In genomic region chr6:72677740-72678139, GRCh38 we compare ENCODE assay signal across 38 cellular contexts.
"Had no signal": no experiment of that assay in that cellular context is flagged by ENCODE, and none has a peak within 500 bp of the region (broad histone marks: within the 10 kb centered on the region; RNA-seq: fewer than 3 reads in every experiment).

No MANE protein-coding gene starts in this region.

- H3K4me1 Mint-ChIP-seq: activated CD4-positive, alpha-beta T cell treated with anti-CD3 and anti-CD28 coated beads for 36 hours; activated CD4-positive, alpha-beta T cell treated with anti-CD3 and anti-CD28 coated beads, Interleukin-2, amount 10 ng/mL, durations not matched to agents 24 days and 14 days; activated CD8-positive, alpha-beta memory T cell treated with anti-CD3 and anti-CD28 coated beads, Interleukin-2, amount 10 ng/mL, durations not matched to agents 7 days and 5 days; activated naive CD8-positive, alpha-beta T cell treated with anti-CD3 and anti-CD28 coated beads for 36 hours; T-helper 17 cell had no signal

- ATAC-seq: activated CD4-positive, alpha-beta T cell treated with anti-CD3 and anti-CD28 coated beads for 36 hours; activated CD8-positive, alpha-beta memory T cell treated with anti-CD3 and anti-CD28 coated beads, Interleukin-2, amount 10 ng/mL, durations not matched to agents 7 days and 5 days; activated CD8-positive, alpha-beta T cell treated with anti-CD3 and anti-CD28 coated beads, Interleukin-2, amount 10 ng/mL, durations not matched to agents 7 days and 5 days; activated naive CD8-positive, alpha-beta T cell treated with anti-CD3 and anti-CD28 coated beads, Interleukin-2, amount 50 U/mL, for 24 hours; body of pancreas; esophagus mucosa; foreskin keratinocyte; gastrocnemius medialis; heart left ventricle; T-helper 17 cell had no signal

- H3K27ac ChIP-seq: adrenal gland, body of pancreas, colonic mucosa, dorsolateral prefrontal cortex, foreskin keratinocyte, gastrocnemius medialis, heart left ventricle, WERI-Rb-1 had no signal

- H3K4me3 ChIP-seq: adrenal gland, body of pancreas, colonic mucosa, dorsolateral prefrontal cortex, gastrocnemius medialis, heart left ventricle had no signal

- DNase-seq: activated CD4-positive, alpha-beta memory T cell treated with anti-CD3 and anti-CD28 coated beads for 36 hours; activated CD4-positive, alpha-beta T cell treated with anti-CD3 and anti-CD28 coated beads for 36 hours; activated CD4-positive, alpha-beta T cell treated with anti-CD3 and anti-CD28 coated beads, Interleukin-2, amount 10 ng/mL, durations not matched to agents 24 days and 14 days; activated CD4-positive, CD25-positive, alpha-beta regulatory T cell; activated CD4-positive, CD25-positive, alpha-beta regulatory T cell treated with anti-CD3 and anti-CD28 coated beads, Interleukin-2, amount 50 U/mL, for 72 hours; activated CD8-positive, alpha-beta memory T cell treated with anti-CD3 and anti-CD28 coated beads, Interleukin-2, amount 10 ng/mL, durations not matched to agents 7 days and 5 days; activated CD8-positive, alpha-beta memory T cell treated with anti-CD3 and anti-CD28 coated beads, Interleukin-2, amount 50 U/mL, for 4 hours; activated CD8-positive, alpha-beta T cell treated with anti-CD3 and anti-CD28 coated beads, Interleukin-2, amount 10 ng/mL, durations not matched to agents 7 days and 5 days; activated effector memory CD4-positive, alpha-beta T cell treated with anti-CD3 and anti-CD28 coated beads, Interleukin-2, amount 50 U/mL, for 16 hours; activated naive CD4-positive, alpha-beta T cell treated with anti-CD3 and anti-CD28 coated beads for 36 hours; activated naive CD8-positive, alpha-beta T cell treated with anti-CD3 and anti-CD28 coated beads for 36 hours; activated naive CD8-positive, alpha-beta T cell treated with anti-CD3 and anti-CD28 coated beads, Interleukin-2, amount 50 U/mL, for 24 hours; activated T-cell treated with anti-CD3 and anti-CD28 coated beads, Interleukin-2, amount 50 U/mL, for 1 hour; activated T-cell treated with anti-CD3 and anti-CD28 coated beads, Interleukin-2, amount 50 U/mL, for 48 hours; adrenal gland; amygdala; aorta; body of pancreas; central memory CD4-positive, alpha-beta T cell; cerebellar nuclear complex; colonic mucosa; dorsolateral prefrontal cortex; effector memory CD4-positive, alpha-beta T cell; endodermal cell; foreskin keratinocyte; gastrocnemius medialis; glutamatergic neuron; heart left ventricle; T-helper 1 cell; T-helper 17 cell; T1000; WERI-Rb-1 had no signal

- H3K4me1 ChIP-seq: adrenal gland, body of pancreas, colonic mucosa, foreskin keratinocyte, gastrocnemius medialis, heart left ventricle had no signal

- H3K36me3 ChIP-seq: adrenal gland, colonic mucosa, gastrocnemius medialis, heart left ventricle had no signal

- H3K9me3 Mint-ChIP-seq: activated CD4-positive, alpha-beta memory T cell treated with anti-CD3 and anti-CD28 coated beads for 36 hours; activated CD4-positive, alpha-beta T cell treated with anti-CD3 and anti-CD28 coated beads, Interleukin-2, amount 10 ng/mL, durations not matched to agents 24 days and 14 days; activated naive CD4-positive, alpha-beta T cell treated with anti-CD3 and anti-CD28 coated beads for 36 hours; activated naive CD4-positive, alpha-beta T cell treated with anti-CD3 and anti-CD28 coated beads, Interleukin-2, amount 50 U/mL, for 24 hours; activated naive CD8-positive, alpha-beta T cell treated with anti-CD3 and anti-CD28 coated beads for 36 hours; activated naive CD8-positive, alpha-beta T cell treated with anti-CD3 and anti-CD28 coated beads, Interleukin-2, amount 50 U/mL, for 24 hours; activated T-helper 1 cell treated with anti-CD3 and anti-CD28 coated beads, Interleukin-12 subunit alpha, Interleukin-12 subunit beta, Interleukin-2, Interleukin-4 antibody, amounts not matched to agents 30 ng/mL and 10 ng/mL and 1 ng/mL, durations not matched to agents 14 hours and 24 hours and 36 hours; activated T-helper 2 cell treated with anti-CD3 and anti-CD28 coated beads, Interferon-gamma antibody, Interleukin-2, Interleukin-4, amounts not matched to agents 10 μg/mL and 5 μg/mL and 100 μg/mL, durations not matched to agents 14 hours and 24 hours and 36 hours; dendritic cell treated with granulocyte-macrophage colony-stimulating factor and Interleukin-4, amounts not matched to agents 40 ng/mL and 50 ng/mL, for 4 days; endodermal cell; T-helper 2 cell treated with Interferon-gamma antibody and Interleukin-4, amounts not matched to agents 5 μg/mL and 100 μg/mL, for 36 hours had no signal

- H3K36me3 Mint-ChIP-seq: activated CD8-positive, alpha-beta memory T cell treated with anti-CD3 and anti-CD28 coated beads, Interleukin-2, amount 10 ng/mL, durations not matched to agents 7 days and 5 days had no signal

- H3K27me3 ChIP-seq: adrenal gland, body of pancreas, colonic mucosa, dorsolateral prefrontal cortex, foreskin keratinocyte, gastrocnemius medialis, heart left ventricle had no signal

- H3K9me3 ChIP-seq: adrenal gland, body of pancreas, colonic mucosa, gastrocnemius medialis had no signal

- H3K27me3 Mint-ChIP-seq: activated CD4-positive, alpha-beta memory T cell treated with anti-CD3 and anti-CD28 coated beads for 36 hours; activated CD4-positive, alpha-beta T cell treated with anti-CD3 and anti-CD28 coated beads for 36 hours; activated CD4-positive, alpha-beta T cell treated with anti-CD3 and anti-CD28 coated beads, Interleukin-2, amount 10 ng/mL, durations not matched to agents 24 days and 14 days; activated CD8-positive, alpha-beta memory T cell treated with anti-CD3 and anti-CD28 coated beads, Interleukin-2, amount 10 ng/mL, durations not matched to agents 7 days and 5 days; activated naive CD4-positive, alpha-beta T cell treated with anti-CD3 and anti-CD28 coated beads, Interleukin-2, amount 50 U/mL, for 24 hours; activated naive CD8-positive, alpha-beta T cell treated with anti-CD3 and anti-CD28 coated beads for 36 hours; activated naive CD8-positive, alpha-beta T cell treated with anti-CD3 and anti-CD28 coated beads, Interleukin-2, amount 50 U/mL, for 24 hours; dendritic cell treated with granulocyte-macrophage colony-stimulating factor and Interleukin-4, amounts not matched to agents 40 ng/mL and 50 ng/mL, for 4 days; T-helper 17 cell had no signal

- H3K27ac Mint-ChIP-seq: activated CD4-positive, alpha-beta memory T cell treated with anti-CD3 and anti-CD28 coated beads for 36 hours; activated CD4-positive, alpha-beta T cell treated with anti-CD3 and anti-CD28 coated beads for 36 hours; activated CD4-positive, alpha-beta T cell treated with anti-CD3 and anti-CD28 coated beads, Interleukin-2, amount 10 ng/mL, durations not matched to agents 24 days and 14 days; activated CD8-positive, alpha-beta memory T cell treated with anti-CD3 and anti-CD28 coated beads, Interleukin-2, amount 10 ng/mL, durations not matched to agents 7 days and 5 days; activated CD8-positive, alpha-beta T cell treated with anti-CD3 and anti-CD28 coated beads, Interleukin-2, amount 10 ng/mL, durations not matched to agents 7 days and 5 days; activated naive CD4-positive, alpha-beta T cell treated with anti-CD3 and anti-CD28 coated beads for 36 hours; activated naive CD4-positive, alpha-beta T cell treated with anti-CD3 and anti-CD28 coated beads, Interleukin-2, amount 50 U/mL, for 24 hours; activated naive CD8-positive, alpha-beta T cell treated with anti-CD3 and anti-CD28 coated beads for 36 hours; activated naive CD8-positive, alpha-beta T cell treated with anti-CD3 and anti-CD28 coated beads, Interleukin-2, amount 50 U/mL, for 24 hours; activated T-helper 1 cell treated with anti-CD3 and anti-CD28 coated beads, Interleukin-12 subunit alpha, Interleukin-12 subunit beta, Interleukin-2, Interleukin-4 antibody, amounts not matched to agents 30 ng/mL and 10 ng/mL and 1 ng/mL, durations not matched to agents 14 hours and 24 hours and 36 hours; activated T-helper 2 cell treated with anti-CD3 and anti-CD28 coated beads, Interferon-gamma antibody, Interleukin-2, Interleukin-4, amounts not matched to agents 10 μg/mL and 5 μg/mL and 100 μg/mL, durations not matched to agents 14 hours and 24 hours and 36 hours; dendritic cell treated with granulocyte-macrophage colony-stimulating factor and Interleukin-4, amounts not matched to agents 40 ng/mL and 50 ng/mL, for 4 days; endodermal cell; T-helper 17 cell; T-helper 2 cell treated with Interferon-gamma antibody and Interleukin-4, amounts not matched to agents 5 μg/mL and 100 μg/mL, for 36 hours had no signal

- H3K4me3 Mint-ChIP-seq: activated CD4-positive, alpha-beta memory T cell treated with anti-CD3 and anti-CD28 coated beads for 36 hours; activated CD4-positive, alpha-beta T cell treated with anti-CD3 and anti-CD28 coated beads for 36 hours; activated CD4-positive, alpha-beta T cell treated with anti-CD3 and anti-CD28 coated beads, Interleukin-2, amount 10 ng/mL, durations not matched to agents 24 days and 14 days; activated CD8-positive, alpha-beta memory T cell treated with anti-CD3 and anti-CD28 coated beads, Interleukin-2, amount 10 ng/mL, durations not matched to agents 7 days and 5 days; activated CD8-positive, alpha-beta T cell treated with anti-CD3 and anti-CD28 coated beads, Interleukin-2, amount 10 ng/mL, durations not matched to agents 7 days and 5 days; activated naive CD4-positive, alpha-beta T cell treated with anti-CD3 and anti-CD28 coated beads for 36 hours; activated naive CD4-positive, alpha-beta T cell treated with anti-CD3 and anti-CD28 coated beads, Interleukin-2, amount 50 U/mL, for 24 hours; activated naive CD8-positive, alpha-beta T cell treated with anti-CD3 and anti-CD28 coated beads for 36 hours; activated naive CD8-positive, alpha-beta T cell treated with anti-CD3 and anti-CD28 coated beads, Interleukin-2, amount 50 U/mL, for 24 hours; activated T-helper 1 cell treated with anti-CD3 and anti-CD28 coated beads, Interleukin-12 subunit alpha, Interleukin-12 subunit beta, Interleukin-2, Interleukin-4 antibody, amounts not matched to agents 30 ng/mL and 10 ng/mL and 1 ng/mL, durations not matched to agents 14 hours and 24 hours and 36 hours; dendritic cell treated with granulocyte-macrophage colony-stimulating factor and Interleukin-4, amounts not matched to agents 40 ng/mL and 50 ng/mL, for 4 days; endodermal cell; T-helper 17 cell; T-helper 2 cell treated with Interferon-gamma antibody and Interleukin-4, amounts not matched to agents 5 μg/mL and 100 μg/mL, for 36 hours had no signal
